In genomic region chr4:20026456-20026855, GRCh38 we compare ENCODE assay signal across 21 cellular contexts.
"Had no signal": no experiment of that assay in that cellular context is flagged by ENCODE, and none has a peak within 500 bp of the region (broad histone marks: within the 10 kb centered on the region; RNA-seq: fewer than 3 reads in every experiment).

No MANE protein-coding gene starts in this region.

- ATAC-seq: activated T-cell treated with anti-CD3 and anti-CD28 coated beads, Interleukin-2, amount 50 U/mL, for 72 hours; foreskin keratinocyte; left lobe of liver; mucosa of descending colon; natural killer cell; sciatic nerve; stimulated activated naive B cell treated with anti-CD40 and anti-IgM and Interleukin-4, amounts not matched to agents 10 μg/mL and 1 μg/mL and 100 μg/mL, for 72 hours had no signal

- H3K9me3 ChIP-seq: mucosa of descending colon, transverse colon had no signal

- H3K27me3 ChIP-seq: foreskin keratinocyte, transverse colon had no signal

- H3K36me3 ChIP-seq: transverse colon had no signal

- DNase-seq: activated CD4-positive, alpha-beta memory T cell treated with anti-CD3 and anti-CD28 coated beads, Interleukin-2, amount 10 ng/mL, durations not matched to agents 7 days and 5 days; activated gamma-delta T cell treated with Interleukin-2 at 50 U/mL for 16 hours; activated naive CD8-positive, alpha-beta T cell treated with anti-CD3 and anti-CD28 coated beads for 36 hours; activated T-cell treated with anti-CD3 and anti-CD28 coated beads, Interleukin-2, amount 50 U/mL, for 72 hours; aorta; dermis blood vessel endothelial cell; erythroblast; foreskin keratinocyte; head of caudate nucleus; mammary epithelial cell; mucosa of descending colon; natural killer cell; nucleus accumbens; stimulated activated CD4-positive, alpha-beta T cell treated with anti-CD3 and anti-CD28 coated beads, Interleukin-2, amount 100 ng/mL, for 24 hours; stimulated activated naive B cell treated with anti-CD40 and anti-IgM and Interleukin-4, amounts not matched to agents 10 μg/mL and 1 μg/mL and 100 μg/mL, for 72 hours; substantia nigra; T-helper 9 cell; transverse colon had no signal

- H3K4me3 ChIP-seq: mucosa of descending colon, transverse colon had no signal

- H3K27ac ChIP-seq: foreskin keratinocyte, transverse colon, VCaP had no signal
